32 cellular contexts compared by ENCODE assay signal in genomic region chr12:12445882-12446181, GRCh38.
A peak's percentile ranks its signal among the peaks of the same experiment; 100 is the strongest.
DNase-seq lines count a peak whose midpoint lies in the region; ATAC-seq and TF ChIP-seq lines count a peak whose summit lies in the region.
"Had no signal": no experiment of that assay in that cellular context is flagged by ENCODE, and none has a peak within 500 bp of the region (broad histone marks: within the 10 kb centered on the region; RNA-seq: fewer than 3 reads in every experiment).

No MANE protein-coding gene starts in this region.

- no peaks in the 10 kb centered on the region for H3K27me3 Mint-ChIP-seq in T-helper 2 cell treated with Interferon-gamma antibody and Interleukin-4, amounts not matched to agents 5 μg/mL and 100 μg/mL, for 36 hours (ENCODE audit: low read depth)
- H3K27me3 Mint-ChIP-seq: activated CD4-positive, alpha-beta T cell treated with anti-CD3 and anti-CD28 coated beads for 36 hours; central memory CD8-positive, alpha-beta T cell; dendritic cell treated with granulocyte-macrophage colony-stimulating factor and Interleukin-4, amounts not matched to agents 40 ng/mL and 50 ng/mL, for 4 days; IgD-negative memory B cell; naive thymus-derived CD8-positive, alpha-beta T cell; progenitor cell of endocrine pancreas had no signal

- dilution Hi-C loops in mammary epithelial cell (cut with HindIII; ENCODE audit: low sequenced_read_pairs) = no loop called here

- TF ChIP-seq POLR2A in upper lobe of left lung (IDR thresholded peaks at IDR 0.05) = no peak

- H3K36me3 ChIP-seq in mammary epithelial cell (ENCODE audit: insufficient read depth, low read length) = no peaks in the 10 kb centered on the region
- H3K36me3 ChIP-seq in upper lobe of left lung = no peaks in the 10 kb centered on the region
- H3K36me3 ChIP-seq: esophagus squamous epithelium, lower lobe of right lung, thyroid gland had no signal

- H3K27ac ChIP-seq in HL-60 (replicated peaks) = peak overlapping the region; percentile 38; the same call in 1 of the 2 replicates
- H3K27ac ChIP-seq in mammary epithelial cell (ENCODE audit: insufficient read depth, low read depth, low read length) = peak overlapping the region; percentile 81
- H3K27ac ChIP-seq in skin epidermis = peak overlapping the region in 11 of 21 experiments; percentile 6 to 93 (median 48)
- H3K27ac ChIP-seq in upper lobe of left lung = no peak overlapping the region
- H3K27ac ChIP-seq: esophagus squamous epithelium, lower lobe of right lung, PC-9, thyroid gland, VCaP had no signal

- H3K27me3 ChIP-seq in HL-60 (ENCODE audit: insufficient read depth, poor library complexity, severe bottlenecking) (no peaks in the 10 kb centered on the region), mammary epithelial cell (ENCODE audit: insufficient read depth, low read length) (no peaks in the 10 kb centered on the region), upper lobe of left lung (no peaks in the 10 kb centered on the region)
- H3K27me3 ChIP-seq: esophagus squamous epithelium, thyroid gland had no signal

- no peaks in the 10 kb centered on the region for H4K20me1 ChIP-seq in mammary epithelial cell (ENCODE audit: insufficient read depth, low read length)

- H3K4me1 Mint-ChIP-seq in T-helper 2 cell treated with Interferon-gamma antibody and Interleukin-4, amounts not matched to agents 5 μg/mL and 100 μg/mL, for 36 hours (ENCODE audit: low read depth) = peaks cover 62% of the 10 kb centered on the region

- H3K27ac Mint-ChIP-seq in T-helper 2 cell treated with Interferon-gamma antibody and Interleukin-4, amounts not matched to agents 5 μg/mL and 100 μg/mL, for 36 hours = peak overlapping the region; percentile 9
- H3K27ac Mint-ChIP-seq: activated CD4-positive, alpha-beta T cell treated with anti-CD3 and anti-CD28 coated beads for 36 hours; dendritic cell treated with granulocyte-macrophage colony-stimulating factor and Interleukin-4, amounts not matched to agents 40 ng/mL and 50 ng/mL, for 4 days; endodermal cell; progenitor cell of endocrine pancreas had no signal

- H3K36me3 Mint-ChIP-seq in T-helper 2 cell treated with Interferon-gamma antibody and Interleukin-4, amounts not matched to agents 5 μg/mL and 100 μg/mL, for 36 hours (ENCODE audit: low read depth) = peaks cover 13% of the 10 kb centered on the region

- TF ChIP-seq CTCF in HL-60 (IDR thresholded peaks at IDR 0.05; ENCODE audit: insufficient read depth, low read length) (no peak), mammary epithelial cell (conservative IDR thresholded peaks at IDR 0.05 in 1 of 2, IDR thresholded peaks at IDR 0.05 in 1 of 2; ENCODE audit: extremely low read depth in 1 of 2, insufficient read depth in 1 of 2, low read depth in 1 of 2, low read length in 2 of 2) (no peak), upper lobe of left lung (IDR thresholded peaks at IDR 0.05) (no peak)

- ATAC-seq in upper lobe of left lung (ENCODE audit: low FRiP score in 2 of 2) (no peak), HG03571 (IDR thresholded peaks at IDR 0.05; ENCODE audit: unreplicated experiment) (no peak)
- ATAC-seq: activated CD4-positive, alpha-beta T cell treated with anti-CD3 and anti-CD28 coated beads for 36 hours; activated T-cell treated with anti-CD3 and anti-CD28 coated beads, Interleukin-2, amount 50 U/mL, for 4 hours; lower lobe of right lung; naive thymus-derived CD8-positive, alpha-beta T cell; sciatic nerve; SK-N-SH treated with all-trans-retinoic acid at 6 μM for 48 hours had no signal

- WGBS in mammary epithelial cell (ENCODE audit: low coverage, missing lambda C conversion rate) = 18% methylated on average over 2 of the region's 2 CpGs
- 97 to 98% methylated on average over 2 of the region's 2 CpGs for WGBS in upper lobe of left lung, 2 donors

- no peak overlapping the region for H3K4me2 ChIP-seq in mammary epithelial cell (ENCODE audit: insufficient read depth, low read depth, low read length)
- H3K4me2 ChIP-seq: PC-9 had no signal

- BruUV-seq in mammary epithelial cell (replicated peaks; lab: Mats Ljungman, UMichigan) = no TSS peak

- H3K4me3 ChIP-seq in HL-60 (replicated peaks; ENCODE audit: insufficient read depth, low read length) = no peak overlapping the region
- no peak overlapping the region for H3K4me3 ChIP-seq in mammary epithelial cell (replicated peaks in 1 of 3; ENCODE audit: insufficient read depth in 1 of 3, low read depth in 2 of 3, low read length in 3 of 3)
- no peak overlapping the region for H3K4me3 ChIP-seq in skin epidermis
- H3K4me3 ChIP-seq in upper lobe of left lung = no peak overlapping the region
- H3K4me3 ChIP-seq: esophagus squamous epithelium, lower lobe of right lung, PC-9, thyroid gland had no signal

- H3K9ac ChIP-seq in mammary epithelial cell (ENCODE audit: insufficient read depth, low read length) = no peak overlapping the region

- peaks cover 53% of the 10 kb centered on the region for H3K4me1 ChIP-seq in mammary epithelial cell (ENCODE audit: insufficient read depth, low read length)
- H3K4me1 ChIP-seq in upper lobe of left lung = peaks cover 23 to 51% (median 38%) of the 10 kb centered on the region in 4 donors

- no peaks in the 10 kb centered on the region for H3K79me2 ChIP-seq in mammary epithelial cell (ENCODE audit: insufficient read depth, low read length)

- intact Hi-C loops in mammary epithelial cell (cut with micrococcal nuclease) = loop anchor here (1.0 kb wide), 1 partner anchor 48 kb away; no protein-coding TSS in a partner anchor

- CTCF ChIA-PET in mammary epithelial cell (lab: Charles Lee; ENCODE audit: low non-redundant PET) = interaction anchor here (0.7 kb wide), 2 partner anchors 26 to 45 kb away, joined by 9 to 12 read pairs; no protein-coding TSS in a partner anchor

- no peaks in the 10 kb centered on the region for H3K9me3 Mint-ChIP-seq in T-helper 2 cell treated with Interferon-gamma antibody and Interleukin-4, amounts not matched to agents 5 μg/mL and 100 μg/mL, for 36 hours
- H3K9me3 Mint-ChIP-seq: activated T-cell treated with anti-CD3 and anti-CD28 coated beads, Interleukin-2, amount 50 U/mL, for 4 hours; CD14-positive monocyte; central memory CD8-positive, alpha-beta T cell; dendritic cell treated with granulocyte-macrophage colony-stimulating factor and Interleukin-4, amounts not matched to agents 40 ng/mL and 50 ng/mL, for 4 days; endodermal cell; IgD-negative memory B cell; naive thymus-derived CD8-positive, alpha-beta T cell had no signal

- H3K9me3 ChIP-seq in mammary epithelial cell (replicated peaks; ENCODE audit: insufficient read depth, low read length) (no peaks in the 10 kb centered on the region), upper lobe of left lung (no peaks in the 10 kb centered on the region)
- H3K9me3 ChIP-seq: esophagus squamous epithelium, lower lobe of right lung, thyroid gland had no signal

- no peak overlapping the region for H2AFZ ChIP-seq in mammary epithelial cell (ENCODE audit: low read depth, low read length)
- H2AFZ ChIP-seq: PC-9 had no signal

- no peak for TF ChIP-seq EP300 in upper lobe of left lung (IDR thresholded peaks at IDR 0.05)

- H3K4me3 Mint-ChIP-seq in T-helper 2 cell treated with Interferon-gamma antibody and Interleukin-4, amounts not matched to agents 5 μg/mL and 100 μg/mL, for 36 hours = no peak overlapping the region
- H3K4me3 Mint-ChIP-seq: activated CD4-positive, alpha-beta T cell treated with anti-CD3 and anti-CD28 coated beads for 36 hours; activated T-cell treated with anti-CD3 and anti-CD28 coated beads, Interleukin-2, amount 50 U/mL, for 4 hours; CD14-positive monocyte; central memory CD8-positive, alpha-beta T cell; dendritic cell treated with granulocyte-macrophage colony-stimulating factor and Interleukin-4, amounts not matched to agents 40 ng/mL and 50 ng/mL, for 4 days; endodermal cell; IgD-negative memory B cell; naive thymus-derived CD8-positive, alpha-beta T cell had no signal

- DNase-seq in T-helper 2 cell treated with Interferon-gamma antibody and Interleukin-4, amounts not matched to agents 5 μg/mL and 100 μg/mL, for 36 hours (ENCODE audit: low spot score) = no peak
- DNase-seq in T-helper 2 cell (no peak), HL-60 (ENCODE audit: low read depth in 1 of 2, low spot score in 1 of 2) (no peak), mammary epithelial cell (peak; percentile 95), upper lobe of left lung (no peak), NCI-H748 treated with DMSO at 0.1 percent for 48 hours (lab: John Stamatoyannopoulos, UW) (no peak)
- DNase-seq: 8988T; activated CD4-positive, alpha-beta T cell treated with anti-CD3 and anti-CD28 coated beads for 36 hours; activated naive CD4-positive, alpha-beta T cell treated with Interleukin-2 at 50 U/mL for 16 hours; activated T-cell treated with anti-CD3 and anti-CD28 coated beads, Interleukin-2, amount 50 U/mL, for 4 hours; endodermal cell; esophagus squamous epithelium; lower lobe of right lung; naive thymus-derived CD8-positive, alpha-beta T cell; NCI-H146; NCI-H226; NCI-H526 treated with DMSO at 0.1 percent for 48 hours; nucleus accumbens; PC-9; Right ventricle myocardium superior; stimulated activated CD4-positive, alpha-beta T cell treated with anti-CD3 and anti-CD28 coated beads, Interleukin-4, amount 100 ng/mL, for 1 hour; thyroid gland had no signal

- in situ Hi-C loops in mammary epithelial cell (cut with MboI; ENCODE audit: low sequenced_read_pairs in 2 of 2) = loop anchor here in 1 of 2 donors (10.0 kb wide), 1 partner anchor 51 kb away; no protein-coding TSS in a partner anchor

Comparison
In these comparisons a context has a peak if more than half of its experiments do, and no peak if none do; other contexts are left out.
1. H3K27ac ChIP-seq: peak in HL-60 (single experiment), mammary epithelial cell (single experiment) and skin epidermis (11 of 21); none in upper lobe of left lung (0 of 4).